8 cellular contexts compared by ENCODE assay signal in genomic region chr7:6160191-6160623, GRCh38. TPM values are rescaled to one million over a fixed set of nuclear protein-coding genes. Genes with fewer than 3 reads are reported as not detected.
DNase-seq lines count a peak whose midpoint lies in the region; ATAC-seq, FAIRE-seq and TF ChIP-seq lines count a peak whose summit lies in the region.

No MANE protein-coding gene starts in this region.

- H3K27me3 Mint-ChIP-seq in activated CD4-positive, alpha-beta memory T cell treated with anti-CD3 and anti-CD28 coated beads for 36 hours: no peaks in the 10 kb centered on the region

- H3K79me1 ChIP-seq in mesendoderm (ENCODE audit: low read length): no peaks in the 10 kb centered on the region

- POLR2A ChIA-PET in endothelial cell of umbilical vein (lab: Charles Lee): interaction anchor here (0.6 kb wide), 1 partner anchor 189 kb away, joined by 6 read pairs; no protein-coding TSS in a partner anchor
- POLR2A ChIA-PET in activated CD4-positive, alpha-beta memory T cell treated with anti-CD3 and anti-CD28 coated beads for 36 hours (lab: Charles Lee): no interaction called here

- peak; percentile 82 for DNase-seq in ELF-1 (ENCODE audit: low read depth, low spot score)
- DNase-seq in NCI-H460 (ENCODE audit: extremely low read depth, low read depth): peak; percentile 13
- peak; percentile 66 for DNase-seq in endothelial cell of umbilical vein (ENCODE audit: low read depth, low spot score)
- peak; percentile 73 for DNase-seq in mesendoderm
- DNase-seq in NCI-H446 treated with DMSO at 0.1 percent for 48 hours (lab: John Stamatoyannopoulos, UW): no peak
- no peak for DNase-seq in activated CD4-positive, alpha-beta T cell treated with anti-CD3 and anti-CD28 coated beads, Interleukin-2, amount 50 U/mL, for 4 hours
- DNase-seq in activated CD4-positive, alpha-beta memory T cell treated with anti-CD3 and anti-CD28 coated beads for 36 hours: no peak

- no peak overlapping the region for H4K8ac ChIP-seq in mesendoderm (ENCODE audit: low read depth, low read length)

- no peaks in the 10 kb centered on the region for H3K9me1 ChIP-seq in endothelial cell of umbilical vein (replicated peaks; ENCODE audit: control insufficient read depth, extremely low read depth, insufficient read depth, low read length)

- no peak overlapping the region for H3K18ac ChIP-seq in mesendoderm (ENCODE audit: low read length)

- no peak for TF ChIP-seq POLR2A in endothelial cell of umbilical vein (IDR thresholded peaks at IDR 0.05; ENCODE audit: low read depth, low read length)

- no peak overlapping the region for H3K56ac ChIP-seq in mesendoderm (ENCODE audit: low read length)

- no peak overlapping the region for H2BK5ac ChIP-seq in mesendoderm (ENCODE audit: low read length)

- H4K5ac ChIP-seq in mesendoderm (ENCODE audit: low read length): no peak overlapping the region

- H3K4me1 ChIP-seq in endothelial cell of umbilical vein (ENCODE audit: control insufficient read depth, extremely low read depth, insufficient read depth, low read length) (no peaks in the 10 kb centered on the region), mesendoderm (ENCODE audit: control insufficient read depth, low read depth, low read length) (no peaks in the 10 kb centered on the region)

- TF ChIP-seq CTCF in endothelial cell of umbilical vein (IDR thresholded peaks at IDR 0.05; ENCODE audit: extremely low read depth in 1 of 2, insufficient read depth in 1 of 2, low read depth in 1 of 2, low read length in 2 of 2): peak; percentile 65 to 83

- H3K4me3 ChIP-seq in endothelial cell of umbilical vein (replicated peaks in 1 of 3; ENCODE audit: insufficient read depth in 1 of 3, low read depth in 1 of 3, low read length in 3 of 3) (no peak overlapping the region), mesendoderm (ENCODE audit: low read length) (no peak overlapping the region)

- H3K9ac ChIP-seq in endothelial cell of umbilical vein (replicated peaks; ENCODE audit: extremely low read depth, insufficient read depth, low read length): no peak overlapping the region
- no peak overlapping the region for H3K9ac ChIP-seq in mesendoderm (ENCODE audit: low read length)

- H2AFZ ChIP-seq in endothelial cell of umbilical vein (ENCODE audit: low read depth, low read length): no peak overlapping the region

- H3K4me2 ChIP-seq in endothelial cell of umbilical vein (ENCODE audit: insufficient read depth, low read length): no peak overlapping the region
- no peak overlapping the region for H3K4me2 ChIP-seq in mesendoderm (ENCODE audit: low read length)

- H3K4me3 Mint-ChIP-seq in activated CD4-positive, alpha-beta memory T cell treated with anti-CD3 and anti-CD28 coated beads for 36 hours: no peak overlapping the region

- H3K27ac Mint-ChIP-seq in activated CD4-positive, alpha-beta memory T cell treated with anti-CD3 and anti-CD28 coated beads for 36 hours: no peak overlapping the region

- H3K79me2 ChIP-seq in endothelial cell of umbilical vein (ENCODE audit: control insufficient read depth, insufficient read depth, low read length) (no peaks in the 10 kb centered on the region), mesendoderm (ENCODE audit: control insufficient read depth, insufficient read depth, low read length) (no peaks in the 10 kb centered on the region)

- H3K27me3 ChIP-seq in endothelial cell of umbilical vein (ENCODE audit: control insufficient read depth in 2 of 2, insufficient read depth in 2 of 2, low read length in 2 of 2) (no peaks in the 10 kb centered on the region), mesendoderm (ENCODE audit: insufficient read depth, low read length, poor library complexity) (no peaks in the 10 kb centered on the region)

- dilution Hi-C loops in endothelial cell of umbilical vein (cut with MboI; ENCODE audit: extremely low pct_ligation_motif_present, low sequenced_read_pairs): no loop called here

- H3K27ac ChIP-seq in endothelial cell of umbilical vein (ENCODE audit: insufficient read depth, low read depth, low read length) (no peak overlapping the region), mesendoderm (ENCODE audit: low read depth, low read length) (no peak overlapping the region)

- no peak overlapping the region for H3K23ac ChIP-seq in mesendoderm (ENCODE audit: low read length)

- CTCF ChIA-PET in endothelial cell of umbilical vein (lab: Charles Lee): interaction anchor here (0.6 to 5.3 kb wide), 37 partner anchors 9 to 305 kb away, joined by 3 to 240 read pairs (median 5); no protein-coding TSS in a partner anchor
- CTCF ChIA-PET in activated CD4-positive, alpha-beta memory T cell treated with anti-CD3 and anti-CD28 coated beads for 36 hours (lab: Charles Lee): interaction anchor here (0.8 to 2.2 kb wide), 7 partner anchors 22 to 190 kb away, joined by 3 to 8 read pairs (median 4); no protein-coding TSS in a partner anchor

- BruUV-seq in endothelial cell of umbilical vein (replicated peaks; lab: Mats Ljungman, UMichigan): no TSS peak

- H3K36me3 ChIP-seq in endothelial cell of umbilical vein (ENCODE audit: control insufficient read depth in 2 of 2, extremely low read depth in 1 of 2, insufficient read depth in 2 of 2, low read length in 2 of 2) (peaks cover 0 to 12% of the 10 kb centered on the region in 2 experiments), mesendoderm (ENCODE audit: control insufficient read depth, insufficient read depth, low read length) (peaks cover 4% of the 10 kb centered on the region)

- H2BK15ac ChIP-seq in mesendoderm (replicated peaks; ENCODE audit: low read depth): no peak overlapping the region

- ATAC-seq in HG03025 (IDR thresholded peaks at IDR 0.05; ENCODE audit: low FRiP score, unreplicated experiment): no peak

- no peak overlapping the region for H3K4ac ChIP-seq in mesendoderm (ENCODE audit: low read depth, low read length)

- H3K9me3 Mint-ChIP-seq in activated CD4-positive, alpha-beta memory T cell treated with anti-CD3 and anti-CD28 coated beads for 36 hours: no peaks in the 10 kb centered on the region

- H3K4me1 Mint-ChIP-seq in activated CD4-positive, alpha-beta memory T cell treated with anti-CD3 and anti-CD28 coated beads for 36 hours (ENCODE audit: low read depth): no peaks in the 10 kb centered on the region

- no peaks in the 10 kb centered on the region for H4K20me1 ChIP-seq in endothelial cell of umbilical vein (replicated peaks; ENCODE audit: control insufficient read depth, extremely low read depth, insufficient read depth, low read length)

- H3K9me3 ChIP-seq in endothelial cell of umbilical vein (replicated peaks; ENCODE audit: control insufficient read depth, insufficient read depth, low read length): no peaks in the 10 kb centered on the region

- intact Hi-C loops in endothelial cell of umbilical vein (cut with micrococcal nuclease): loop anchor here (1.0 to 2.0 kb wide), 4 partner anchors 93 to 275 kb away; no protein-coding TSS in a partner anchor
- intact Hi-C loops in activated CD4-positive, alpha-beta memory T cell treated with anti-CD3 and anti-CD28 coated beads for 36 hours (cut with micrococcal nuclease): loop anchor here (5.0 kb wide), 1 partner anchor 162 kb away; no protein-coding TSS in a partner anchor

- WGBS in mesendoderm (ENCODE audit: extremely low coverage, insufficient coverage, low lambda C conversion rate): no CpG with 5 or more reads among the region's 15 CpGs

- FAIRE-seq in endothelial cell of umbilical vein (lab: Jason Lieb, UNC): peak; percentile 86

- H3K36me3 Mint-ChIP-seq in activated CD4-positive, alpha-beta memory T cell treated with anti-CD3 and anti-CD28 coated beads for 36 hours: peaks cover 21% of the 10 kb centered on the region

- H2BK120ac ChIP-seq in mesendoderm (ENCODE audit: low read depth, low read length): no peak overlapping the region

- H2AK5ac ChIP-seq in mesendoderm (ENCODE audit: low read length): no peak overlapping the region

TF ChIP-seq in endothelial cell of umbilical vein, 7 proteins besides CTCF, POLR2A, EP300 and RAD21:
- TF ChIP-seq EZH2 (IDR thresholded peaks at IDR 0.05; ENCODE audit: borderline replicate concordance, low read depth, low read length, severe bottlenecking): no peak
- TF ChIP-seq MYC (IDR thresholded peaks at IDR 0.05; ENCODE audit: low read depth, low read length): no peak
- no peak for TF ChIP-seq MAX (IDR thresholded peaks at IDR 0.05; ENCODE audit: insufficient read depth, insufficient read length)

RNA-seq across cellular contexts. Expression of gene USP42, which starts 55.5 kb away (rescaled TPM):
- total RNA-seq in NCI-H460 (2014; rRNA removed; shearing (Covaris generic)): 6.7 and 8.3 TPM in 2 replicates
- 5.2 TPM in 2 replicates for polyA plus RNA-seq in NCI-H460 (2014; cell fraction: nucleus; rRNA removed)
- 12.5 and 12.7 TPM in 2 replicates for total RNA-seq in endothelial cell of umbilical vein
- 4.2 TPM in 2 replicates for polyA plus RNA-seq in endothelial cell of umbilical vein
- polyA plus RNA-seq in endothelial cell of umbilical vein (2011; cell fraction: cytosol; rRNA removed): 4.1 and 4.7 TPM in 2 replicates
- 12.7 and 13.2 TPM in 2 replicates for polyA plus RNA-seq in endothelial cell of umbilical vein (2011; cell fraction: nucleus; rRNA removed)
- polyA plus RNA-seq in endothelial cell of umbilical vein (2012): 6.4 TPM in 2 replicates
- polyA minus RNA-seq in endothelial cell of umbilical vein: 8.1 and 15.7 TPM in 2 replicates
- 5.5 TPM for polyA minus RNA-seq in endothelial cell of umbilical vein (2011; cell fraction: cytosol; rRNA and poly(A)+ RNA removed)
- polyA minus RNA-seq in endothelial cell of umbilical vein (2011; cell fraction: nucleus; rRNA and poly(A)+ RNA removed): 9.0 and 11.8 TPM in 2 replicates
- 10.3 TPM for polyA plus RNA-seq in mesendoderm (2013, experiment 1 of 2)
- 10.2 TPM for polyA plus RNA-seq in mesendoderm (2013, experiment 2 of 2)
- total RNA-seq in activated CD4-positive, alpha-beta memory T cell treated with anti-CD3 and anti-CD28 coated beads for 36 hours: 1 to 10 TPM; 8.7 to 8.8 TPM

Comparison
In these comparisons a context has a peak if more than half of its experiments do, and no peak if none do; other contexts are left out.
1. DNase-seq: peak in ELF-1 (single experiment), NCI-H460 (single experiment), endothelial cell of umbilical vein (single experiment) and mesendoderm (single experiment); none in NCI-H446 treated with DMSO at 0.1 percent for 48 hours (single experiment), activated CD4-positive, alpha-beta T cell treated with anti-CD3 and anti-CD28 coated beads, Interleukin-2, amount 50 U/mL, for 4 hours (0 of 2) and activated CD4-positive, alpha-beta memory T cell treated with anti-CD3 and anti-CD28 coated beads for 36 hours (single experiment).